In genomic region chr12:3247596-3248270, GRCh38 we compare ENCODE assay signal across 1 cellular context.
TF ChIP-seq lines count a peak whose summit lies in the region.

No MANE protein-coding gene starts in this region.

TF ChIP-seq in SK-N-SH treated with all-trans-retinoic acid at 6 μM for 48 hours, 23 proteins besides CTCF, POLR2A, EP300 and RAD21 (continued from another document):
- TF ChIP-seq PATZ1 (CRISPR knock-in tag; IDR thresholded peaks at IDR 0.05; ENCODE audit: borderline replicate concordance): no peak
- no peak for TF ChIP-seq CSDC2 (CRISPR knock-in tag; IDR thresholded peaks at IDR 0.05)
- TF ChIP-seq ZNF8 (CRISPR knock-in tag; IDR thresholded peaks at IDR 0.05): no peak
- TF ChIP-seq TCF4 (CRISPR knock-in tag; IDR thresholded peaks at IDR 0.05; ENCODE audit: borderline replicate concordance): no peak
- TF ChIP-seq TOX (CRISPR knock-in tag; IDR thresholded peaks at IDR 0.05; ENCODE audit: borderline replicate concordance): no peak
